ENCODE assay signal across 1 cellular context in the genomic region with DNA sequence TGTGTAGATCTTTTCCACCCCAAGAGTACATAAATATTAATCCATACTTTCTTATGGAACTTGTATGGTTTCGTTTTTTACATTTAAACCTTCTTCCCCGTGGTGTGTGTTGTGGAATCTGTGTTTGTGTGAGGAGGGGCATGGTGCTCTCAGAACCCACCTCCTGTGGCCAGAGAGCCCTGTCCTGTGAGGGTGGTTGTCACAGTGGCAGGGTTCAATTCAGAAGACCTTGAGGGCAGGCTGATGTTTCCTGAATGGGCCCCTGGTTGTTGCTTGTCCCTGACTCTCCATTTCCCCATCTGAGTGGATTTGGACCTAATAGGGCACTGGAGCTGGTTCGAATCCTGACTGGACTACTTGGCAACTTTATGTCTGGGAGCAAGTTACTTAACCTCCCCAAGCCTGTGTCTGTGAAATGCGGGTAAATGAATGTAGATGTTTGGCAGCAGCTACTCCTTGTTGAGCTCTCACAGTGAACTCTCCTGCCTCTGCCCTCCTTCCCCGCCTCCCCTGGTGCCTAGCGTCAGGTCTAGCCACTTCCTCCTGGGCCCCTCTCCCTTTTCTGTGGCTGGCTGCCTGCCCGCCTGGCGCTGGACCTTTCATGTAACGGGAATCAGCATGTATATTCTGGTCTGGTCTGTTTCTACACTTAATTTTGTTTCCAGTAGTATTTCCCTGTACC.
A peak's percentile ranks its signal among the peaks of the same experiment; 100 is the strongest.
TF ChIP-seq lines count a peak whose summit lies in the region.

No MANE protein-coding gene starts in this region.

TF ChIP-seq in HepG2, 621 proteins besides CTCF, POLR2A, EP300 and RAD21 (continued from another document):
- TF ChIP-seq NFYB (CRISPR knock-in tag; IDR thresholded peaks at IDR 0.05), result no peak
- no peak for TF ChIP-seq FUBP1 (CRISPR knock-in tag; IDR thresholded peaks at IDR 0.05; ENCODE audit: borderline replicate concordance)
- TF ChIP-seq ETV6 (CRISPR knock-in tag; conservative IDR thresholded peaks at IDR 0.05), result no peak
- no peak for TF ChIP-seq FOXJ3 (CRISPR knock-in tag; IDR thresholded peaks at IDR 0.05; ENCODE audit: borderline replicate concordance)
- TF ChIP-seq ZNF546 (CRISPR knock-in tag; conservative IDR thresholded peaks at IDR 0.05), result no peak
- TF ChIP-seq NAIF1 (CRISPR knock-in tag; IDR thresholded peaks at IDR 0.05; ENCODE audit: borderline replicate concordance), result no peak
- TF ChIP-seq ZNF672 (CRISPR knock-in tag; IDR thresholded peaks at IDR 0.05), result no peak
- TF ChIP-seq ZNF605 (CRISPR knock-in tag; IDR thresholded peaks at IDR 0.05), result peak; percentile 21; the same call in 1 of the 2 replicates
- TF ChIP-seq ZNF460 (CRISPR knock-in tag; IDR thresholded peaks at IDR 0.05; ENCODE audit: borderline replicate concordance), result no peak
- TF ChIP-seq, protein P1, sequence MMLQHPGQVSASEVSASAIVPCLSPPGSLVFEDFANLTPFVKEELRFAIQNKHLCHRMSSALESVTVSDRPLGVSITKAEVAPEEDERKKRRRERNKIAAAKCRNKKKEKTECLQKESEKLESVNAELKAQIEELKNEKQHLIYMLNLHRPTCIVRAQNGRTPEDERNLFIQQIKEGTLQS (CRISPR knock-in tag; IDR thresholded peaks at IDR 0.05), result no peak
- no peak for TF ChIP-seq SMARCC2 (IDR thresholded peaks at IDR 0.05)
- TF ChIP-seq KDM5A (IDR thresholded peaks at IDR 0.05; ENCODE audit: borderline replicate concordance, low read length), result no peak
- TF ChIP-seq ZFP36L1 (CRISPR knock-in tag; IDR thresholded peaks at IDR 0.05), result peak; percentile 28; the same call in 1 of the 2 replicates
- TF ChIP-seq SIN3A (IDR thresholded peaks at IDR 0.05; ENCODE audit: borderline replicate concordance, low read depth, low read length), result 0 out of 2 replicates have a peak, but pooled peaks have one; percentile 32
- no peak for TF ChIP-seq BHLHE40 (IDR thresholded peaks at IDR 0.05; ENCODE audit: low read length)
- TF ChIP-seq BORCS8-MEF2B (CRISPR knock-in tag; IDR thresholded peaks at IDR 0.05), result 0 out of 2 replicates have a peak, but pooled peaks have one; percentile 20
- no peak for TF ChIP-seq AHR (CRISPR knock-in tag; IDR thresholded peaks at IDR 0.05)
- TF ChIP-seq ZBTB7B (CRISPR knock-in tag; IDR thresholded peaks at IDR 0.05), result no peak
- no peak for TF ChIP-seq LBX2 (CRISPR knock-in tag; IDR thresholded peaks at IDR 0.05; ENCODE audit: borderline replicate concordance)
- no peak for TF ChIP-seq MBNL3 (CRISPR knock-in tag; conservative IDR thresholded peaks at IDR 0.05)
- TF ChIP-seq, protein P2, sequence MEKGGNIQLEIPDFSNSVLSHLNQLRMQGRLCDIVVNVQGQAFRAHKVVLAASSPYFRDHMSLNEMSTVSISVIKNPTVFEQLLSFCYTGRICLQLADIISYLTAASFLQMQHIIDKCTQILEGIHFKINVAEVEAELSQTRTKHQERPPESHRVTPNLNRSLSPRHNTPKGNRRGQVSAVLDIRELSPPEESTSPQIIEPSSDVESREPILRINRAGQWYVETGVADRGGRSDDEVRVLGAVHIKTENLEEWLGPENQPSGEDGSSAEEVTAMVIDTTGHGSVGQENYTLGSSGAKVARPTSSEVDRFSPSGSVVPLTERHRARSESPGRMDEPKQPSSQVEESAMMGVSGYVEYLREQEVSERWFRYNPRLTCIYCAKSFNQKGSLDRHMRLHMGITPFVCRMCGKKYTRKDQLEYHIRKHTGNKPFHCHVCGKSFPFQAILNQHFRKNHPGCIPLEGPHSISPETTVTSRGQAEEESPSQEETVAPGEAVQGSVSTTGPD (CRISPR knock-in tag; IDR thresholded peaks at IDR 0.05), result no peak
- no peak for TF ChIP-seq ONECUT2 (CRISPR knock-in tag; IDR thresholded peaks at IDR 0.05)
- TF ChIP-seq ZNF563 (CRISPR knock-in tag; IDR thresholded peaks at IDR 0.05), result no peak
- peak; percentile 15 for TF ChIP-seq TBL1XR1 (IDR thresholded peaks at IDR 0.05; ENCODE audit: borderline replicate concordance, low read length, partially characterized antibody)
- no peak for TF ChIP-seq PRDM4 (CRISPR knock-in tag; IDR thresholded peaks at IDR 0.05; ENCODE audit: borderline replicate concordance)
- no peak for TF ChIP-seq KLF11 (CRISPR knock-in tag; IDR thresholded peaks at IDR 0.05)
- no peak for TF ChIP-seq ZNF558 (CRISPR knock-in tag; IDR thresholded peaks at IDR 0.05; ENCODE audit: borderline replicate concordance)
- peak; percentile 96 for TF ChIP-seq POLR2G (IDR thresholded peaks at IDR 0.05; ENCODE audit: low read depth, low read length)
- TF ChIP-seq PITX1 (CRISPR knock-in tag; IDR thresholded peaks at IDR 0.05), result 0 out of 2 replicates have a peak, but pooled peaks have one; percentile 9
- no peak for TF ChIP-seq ZNF780A (CRISPR knock-in tag; IDR thresholded peaks at IDR 0.05)
- no peak for TF ChIP-seq ZNF350 (CRISPR knock-in tag; IDR thresholded peaks at IDR 0.05; ENCODE audit: borderline replicate concordance, low read depth)
- TF ChIP-seq ZNF543 (CRISPR knock-in tag; IDR thresholded peaks at IDR 0.05), result no peak
- TF ChIP-seq ZNF772 (CRISPR knock-in tag; IDR thresholded peaks at IDR 0.05), result no peak
- TF ChIP-seq CC2D1A (CRISPR knock-in tag; IDR thresholded peaks at IDR 0.05), result no peak
- TF ChIP-seq, protein P3, sequence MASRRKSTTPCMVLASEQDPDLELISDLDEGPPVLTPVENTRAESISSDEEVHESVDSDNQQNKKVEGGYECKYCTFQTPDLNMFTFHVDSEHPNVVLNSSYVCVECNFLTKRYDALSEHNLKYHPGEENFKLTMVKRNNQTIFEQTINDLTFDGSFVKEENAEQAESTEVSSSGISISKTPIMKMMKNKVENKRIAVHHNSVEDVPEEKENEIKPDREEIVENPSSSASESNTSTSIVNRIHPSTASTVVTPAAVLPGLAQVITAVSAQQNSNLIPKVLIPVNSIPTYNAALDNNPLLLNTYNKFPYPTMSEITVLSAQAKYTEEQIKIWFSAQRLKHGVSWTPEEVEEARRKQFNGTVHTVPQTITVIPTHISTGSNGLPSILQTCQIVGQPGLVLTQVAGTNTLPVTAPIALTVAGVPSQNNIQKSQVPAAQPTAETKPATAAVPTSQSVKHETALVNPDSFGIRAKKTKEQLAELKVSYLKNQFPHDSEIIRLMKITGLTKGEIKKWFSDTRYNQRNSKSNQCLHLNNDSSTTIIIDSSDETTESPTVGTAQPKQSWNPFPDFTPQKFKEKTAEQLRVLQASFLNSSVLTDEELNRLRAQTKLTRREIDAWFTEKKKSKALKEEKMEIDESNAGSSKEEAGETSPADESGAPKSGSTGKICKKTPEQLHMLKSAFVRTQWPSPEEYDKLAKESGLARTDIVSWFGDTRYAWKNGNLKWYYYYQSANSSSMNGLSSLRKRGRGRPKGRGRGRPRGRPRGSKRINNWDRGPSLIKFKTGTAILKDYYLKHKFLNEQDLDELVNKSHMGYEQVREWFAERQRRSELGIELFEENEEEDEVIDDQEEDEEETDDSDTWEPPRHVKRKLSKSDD (CRISPR knock-in tag; IDR thresholded peaks at IDR 0.05; ENCODE audit: low read depth), result no peak
- TF ChIP-seq, protein P4, sequence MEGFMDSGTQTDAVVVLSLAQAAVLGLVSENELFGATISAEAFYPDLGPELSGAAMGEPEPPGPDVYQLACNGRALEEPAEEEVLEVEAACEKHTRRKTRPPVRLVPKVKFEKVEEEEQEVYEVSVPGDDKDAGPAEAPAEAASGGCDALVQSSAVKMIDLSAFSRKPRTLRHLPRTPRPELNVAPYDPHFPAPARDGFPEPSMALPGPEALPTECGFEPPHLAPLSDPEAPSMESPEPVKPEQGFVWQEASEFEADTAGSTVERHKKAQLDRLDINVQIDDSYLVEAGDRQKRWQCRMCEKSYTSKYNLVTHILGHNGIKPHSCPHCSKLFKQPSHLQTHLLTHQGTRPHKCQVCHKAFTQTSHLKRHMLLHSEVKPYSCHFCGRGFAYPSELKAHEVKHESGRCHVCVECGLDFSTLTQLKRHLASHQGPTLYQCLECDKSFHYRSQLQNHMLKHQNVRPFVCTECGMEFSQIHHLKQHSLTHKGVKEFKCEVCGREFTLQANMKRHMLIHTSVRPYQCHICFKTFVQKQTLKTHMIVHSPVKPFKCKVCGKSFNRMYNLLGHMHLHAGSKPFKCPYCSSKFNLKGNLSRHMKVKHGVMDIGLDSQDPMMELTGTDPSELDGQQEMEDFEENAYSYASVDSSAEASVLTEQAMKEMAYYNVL (CRISPR knock-in tag; IDR thresholded peaks at IDR 0.05; ENCODE audit: borderline replicate concordance), result no peak
- no peak for TF ChIP-seq ZNF564 (CRISPR knock-in tag; IDR thresholded peaks at IDR 0.05)
- TF ChIP-seq ZNF382 (CRISPR knock-in tag; IDR thresholded peaks at IDR 0.05; ENCODE audit: borderline replicate concordance), result no peak
- TF ChIP-seq POGZ (CRISPR knock-in tag; IDR thresholded peaks at IDR 0.05), result no peak
- no peak for TF ChIP-seq TEAD2 (CRISPR knock-in tag; IDR thresholded peaks at IDR 0.05)
- TF ChIP-seq SOX6 (IDR thresholded peaks at IDR 0.05), result no peak
- TF ChIP-seq SOX6 (CRISPR knock-in tag; IDR thresholded peaks at IDR 0.05), result 0 out of 2 replicates have a peak, but pooled peaks have one; percentile 45
- no peak for TF ChIP-seq ZNF260 (CRISPR knock-in tag; IDR thresholded peaks at IDR 0.05; ENCODE audit: borderline replicate concordance, low read depth)
- no peak for TF ChIP-seq KAT2B (IDR thresholded peaks at IDR 0.05; ENCODE audit: borderline replicate concordance, low read depth, low read length)
- no peak for TF ChIP-seq SP140L (CRISPR knock-in tag; IDR thresholded peaks at IDR 0.05; ENCODE audit: borderline replicate concordance)
- TF ChIP-seq KDM5B (CRISPR knock-in tag; IDR thresholded peaks at IDR 0.05; ENCODE audit: borderline replicate concordance), result no peak
- no peak for TF ChIP-seq KDM3A (CRISPR knock-in tag; IDR thresholded peaks at IDR 0.05; ENCODE audit: low read depth)
- TF ChIP-seq, protein P5, sequence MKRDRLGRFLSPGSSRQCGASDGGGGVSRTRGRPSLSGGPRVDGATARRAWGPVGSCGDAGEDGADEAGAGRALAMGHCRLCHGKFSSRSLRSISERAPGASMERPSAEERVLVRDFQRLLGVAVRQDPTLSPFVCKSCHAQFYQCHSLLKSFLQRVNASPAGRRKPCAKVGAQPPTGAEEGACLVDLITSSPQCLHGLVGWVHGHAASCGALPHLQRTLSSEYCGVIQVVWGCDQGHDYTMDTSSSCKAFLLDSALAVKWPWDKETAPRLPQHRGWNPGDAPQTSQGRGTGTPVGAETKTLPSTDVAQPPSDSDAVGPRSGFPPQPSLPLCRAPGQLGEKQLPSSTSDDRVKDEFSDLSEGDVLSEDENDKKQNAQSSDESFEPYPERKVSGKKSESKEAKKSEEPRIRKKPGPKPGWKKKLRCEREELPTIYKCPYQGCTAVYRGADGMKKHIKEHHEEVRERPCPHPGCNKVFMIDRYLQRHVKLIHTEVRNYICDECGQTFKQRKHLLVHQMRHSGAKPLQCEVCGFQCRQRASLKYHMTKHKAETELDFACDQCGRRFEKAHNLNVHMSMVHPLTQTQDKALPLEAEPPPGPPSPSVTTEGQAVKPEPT (CRISPR knock-in tag; IDR thresholded peaks at IDR 0.05; ENCODE audit: low read depth), result no peak
- TF ChIP-seq RBFOX2 (IDR thresholded peaks at IDR 0.05; ENCODE audit: low read depth, low read length), result peak; percentile 81
- TF ChIP-seq ZSCAN21 (CRISPR knock-in tag; IDR thresholded peaks at IDR 0.05; ENCODE audit: borderline replicate concordance), result peak; percentile 67
- TF ChIP-seq KDM2A (CRISPR knock-in tag; IDR thresholded peaks at IDR 0.05; ENCODE audit: borderline replicate concordance, low read depth), result peak; percentile 54; the same call in 1 of the 2 replicates
- no peak for TF ChIP-seq ZBTB8A (CRISPR knock-in tag; IDR thresholded peaks at IDR 0.05; ENCODE audit: borderline replicate concordance, low read depth)
- peak; percentile 39 for TF ChIP-seq SRSF1 (optimal IDR thresholded peaks at IDR 0.05; ENCODE audit: low read depth, low read length)
- TF ChIP-seq KAT8 (CRISPR knock-in tag; IDR thresholded peaks at IDR 0.05), result no peak
- no peak for TF ChIP-seq TCF7 (IDR thresholded peaks at IDR 0.05; ENCODE audit: low read depth)
- no peak for TF ChIP-seq EED (CRISPR knock-in tag; IDR thresholded peaks at IDR 0.05)
- no peak for TF ChIP-seq HES4 (CRISPR knock-in tag; IDR thresholded peaks at IDR 0.05; ENCODE audit: borderline replicate concordance)
